Comparison of ENCODE assay signal across 23 cellular contexts in the genomic region with DNA sequence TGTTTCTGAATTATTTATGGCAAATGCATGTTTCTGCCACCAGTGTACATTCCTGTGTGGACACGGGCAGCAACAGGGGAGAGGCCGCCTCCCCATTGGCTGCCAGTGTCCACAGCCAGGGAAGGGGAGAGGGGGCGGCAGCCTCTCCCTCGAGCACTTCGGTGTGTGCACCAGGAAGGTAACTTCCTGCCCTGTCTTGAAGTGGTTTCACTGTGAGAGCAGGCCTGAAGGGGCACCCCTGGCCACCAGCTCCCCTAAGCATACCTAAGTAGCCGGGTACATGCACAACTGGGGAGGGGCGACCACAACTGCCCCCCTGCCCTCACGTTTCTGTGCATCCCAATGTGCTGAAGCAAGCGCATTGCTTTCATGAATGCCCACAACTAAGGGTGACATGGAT. TPM values are rescaled to one million over a fixed set of nuclear protein-coding genes. Genes with fewer than 3 reads are reported as not detected.
DNase-seq lines count a peak whose midpoint lies in the region; ATAC-seq and TF ChIP-seq lines count a peak whose summit lies in the region.
"Had no signal": no experiment of that assay in that cellular context is flagged by ENCODE, and none has a peak within 500 bp of the region (broad histone marks: within the 10 kb centered on the region; RNA-seq: fewer than 3 reads in every experiment).

No MANE protein-coding gene starts in this region.

- no peak for TF ChIP-seq CTCF in prostate gland (IDR thresholded peaks at IDR 0.05)

- no peak overlapping the region for H2AK5ac ChIP-seq in trophoblast cell (ENCODE audit: low read length)

- CTCF ChIA-PET in activated naive CD4-positive, alpha-beta T cell treated with anti-CD3 and anti-CD28 coated beads for 36 hours (lab: Charles Lee), result interaction anchor here (1.0 kb wide), 1 partner anchor 83 kb away, joined by 3 read pairs; no protein-coding TSS in a partner anchor
- CTCF ChIA-PET in activated CD8-positive, alpha-beta T cell treated with anti-CD3 and anti-CD28 coated beads, Interleukin-2, amount 10 ng/mL, durations not matched to agents 7 days and 5 days (lab: Charles Lee), result interaction anchor here (1.6 kb wide), 2 partner anchors 10 to 83 kb away, joined by 3 to 7 read pairs; no protein-coding TSS in a partner anchor

- H2AFZ ChIP-seq in trophoblast cell (ENCODE audit: insufficient read depth, low read length, poor library complexity), result no peak overlapping the region
- H2AFZ ChIP-seq: GM23338 had no signal

- DNase-seq in activated naive CD4-positive, alpha-beta T cell treated with anti-CD3 and anti-CD28 coated beads, Interleukin-2, amount 50 U/mL, for 72 hours (ENCODE audit: low spot score in 2 of 2), result no peak
- DNase-seq in activated naive CD4-positive, alpha-beta T cell treated with anti-CD3 and anti-CD28 coated beads for 36 hours, result no peak
- DNase-seq in D341Med (ENCODE audit: low spot score) (peak; percentile 15), prostate gland (ENCODE audit: low spot score) (no peak), trophoblast cell (no peak)
- DNase-seq in activated CD8-positive, alpha-beta T cell treated with anti-CD3 and anti-CD28 coated beads, Interleukin-2, amount 10 ng/mL, durations not matched to agents 7 days and 5 days, result peak; percentile 41
- no peak for DNase-seq in activated CD4-positive, CD25-positive, alpha-beta regulatory T cell treated with anti-CD3 and anti-CD28 coated beads, Interleukin-2, amount 50 U/mL, for 72 hours
- DNase-seq: activated gamma-delta T cell; aorta; Caco-2; caudate nucleus; foreskin keratinocyte; hippocampal formation; NCI-H2171; NCI-H526 treated with DMSO at 0.1 percent for 48 hours; nephron progenitor cell; stimulated activated CD4-positive, alpha-beta T cell treated with anti-CD3 and anti-CD28 coated beads, Interleukin-2, amount 100 ng/mL, for 24 hours had no signal

- no peaks in the 10 kb centered on the region for H3K4me1 ChIP-seq in prostate gland (replicated peaks)
- no peaks in the 10 kb centered on the region for H3K4me1 ChIP-seq in trophoblast cell (ENCODE audit: control insufficient read depth in 1 of 2, insufficient read depth in 2 of 2, low read length in 2 of 2)
- H3K4me1 ChIP-seq: foreskin keratinocyte had no signal

- H3K9me3 ChIP-seq in prostate gland (no peaks in the 10 kb centered on the region), trophoblast cell (ENCODE audit: insufficient read depth, low read depth, low read length) (no peaks in the 10 kb centered on the region)
- H3K9me3 ChIP-seq: Caco-2, thyroid gland had no signal

- POLR2A ChIA-PET in activated CD8-positive, alpha-beta T cell treated with anti-CD3 and anti-CD28 coated beads, Interleukin-2, amount 10 ng/mL, durations not matched to agents 7 days and 5 days (lab: Charles Lee), result no interaction called here

- H3K18ac ChIP-seq in trophoblast cell (ENCODE audit: low read length), result no peak overlapping the region

- no peak overlapping the region for H3K4ac ChIP-seq in trophoblast cell (ENCODE audit: low read depth, low read length)

- peaks cover 0 to 11% of the 10 kb centered on the region in 2 donors for H3K36me3 Mint-ChIP-seq in activated naive CD4-positive, alpha-beta T cell treated with anti-CD3 and anti-CD28 coated beads, Interleukin-2, amount 50 U/mL, for 72 hours
- no peaks in the 10 kb centered on the region for H3K36me3 Mint-ChIP-seq in activated naive CD4-positive, alpha-beta T cell treated with anti-CD3 and anti-CD28 coated beads for 36 hours (ENCODE audit: low read depth)
- peaks cover 24% of the 10 kb centered on the region for H3K36me3 Mint-ChIP-seq in activated CD8-positive, alpha-beta T cell treated with anti-CD3 and anti-CD28 coated beads, Interleukin-2, amount 10 ng/mL, durations not matched to agents 7 days and 5 days (ENCODE audit: low read depth)

- ATAC-seq in activated naive CD4-positive, alpha-beta T cell treated with anti-CD3 and anti-CD28 coated beads, Interleukin-2, amount 50 U/mL, for 72 hours, result peak; percentile 5 to 17
- ATAC-seq in activated CD8-positive, alpha-beta T cell treated with anti-CD3 and anti-CD28 coated beads, Interleukin-2, amount 10 ng/mL, durations not matched to agents 7 days and 5 days, result peak; percentile 49
- ATAC-seq: foreskin keratinocyte, GM23338 had no signal

- peak overlapping the region; percentile 11 to 21 for H3K27ac ChIP-seq in prostate gland
- no peak overlapping the region for H3K27ac ChIP-seq in trophoblast cell (ENCODE audit: low read depth, low read length)
- H3K27ac ChIP-seq: foreskin keratinocyte, thyroid gland had no signal

- WGBS in prostate gland, result 41% methylated on average over 7 of the region's 9 CpGs
- WGBS in trophoblast cell (ENCODE audit: extremely low coverage, insufficient coverage, insufficient read length), result no CpG with 5 or more reads among the region's 9 CpGs

- no peak overlapping the region for H4K91ac ChIP-seq in trophoblast cell (ENCODE audit: low read depth, low read length)

- H2BK120ac ChIP-seq in trophoblast cell (ENCODE audit: insufficient read depth, low read length, poor library complexity), result no peak overlapping the region

- no peak overlapping the region for H3K4me3 Mint-ChIP-seq in activated naive CD4-positive, alpha-beta T cell treated with anti-CD3 and anti-CD28 coated beads for 36 hours
- H3K4me3 Mint-ChIP-seq in activated CD8-positive, alpha-beta T cell treated with anti-CD3 and anti-CD28 coated beads, Interleukin-2, amount 10 ng/mL, durations not matched to agents 7 days and 5 days, result no peak overlapping the region
- H3K4me3 Mint-ChIP-seq: GM23338, nephron progenitor cell had no signal

- H3K4me3 ChIP-seq in prostate gland (no peak overlapping the region), trophoblast cell (ENCODE audit: low read depth, low read length) (no peak overlapping the region)
- H3K4me3 ChIP-seq: GM23338, thyroid gland had no signal

- no peak for TF ChIP-seq POLR2A in prostate gland (IDR thresholded peaks at IDR 0.05)

- no peak overlapping the region for H3K9ac ChIP-seq in trophoblast cell (ENCODE audit: low read length)

- intact Hi-C loops in activated naive CD4-positive, alpha-beta T cell treated with anti-CD3 and anti-CD28 coated beads for 36 hours (cut with micrococcal nuclease), result no loop called here
- intact Hi-C loops in prostate gland (cut with DNase I), result no loop called here

- no peak overlapping the region for H3K14ac ChIP-seq in trophoblast cell (ENCODE audit: low read length)

- H3K79me1 ChIP-seq in trophoblast cell (ENCODE audit: low read length), result no peaks in the 10 kb centered on the region

- H3K9me3 Mint-ChIP-seq in activated naive CD4-positive, alpha-beta T cell treated with anti-CD3 and anti-CD28 coated beads, Interleukin-2, amount 50 U/mL, for 72 hours, result no peaks in the 10 kb centered on the region
- no peaks in the 10 kb centered on the region for H3K9me3 Mint-ChIP-seq in activated naive CD4-positive, alpha-beta T cell treated with anti-CD3 and anti-CD28 coated beads for 36 hours
- no peaks in the 10 kb centered on the region for H3K9me3 Mint-ChIP-seq in activated CD8-positive, alpha-beta T cell treated with anti-CD3 and anti-CD28 coated beads, Interleukin-2, amount 10 ng/mL, durations not matched to agents 7 days and 5 days (ENCODE audit: insufficient read depth)
- H3K9me3 Mint-ChIP-seq: GM23338, nephron progenitor cell had no signal

- H3K36me3 ChIP-seq in prostate gland (no peaks in the 10 kb centered on the region), trophoblast cell (ENCODE audit: control insufficient read depth in 1 of 2, insufficient read depth in 2 of 2, low read length in 2 of 2) (peaks cover 25 to 37% of the 10 kb centered on the region in 2 experiments)
- H3K36me3 ChIP-seq: thyroid gland had no signal

- H4K12ac ChIP-seq in trophoblast cell (ENCODE audit: low read depth, low read length), result no peak overlapping the region

- H2BK12ac ChIP-seq in trophoblast cell (ENCODE audit: low read length), result no peak overlapping the region

- H3K79me2 ChIP-seq in trophoblast cell (ENCODE audit: control insufficient read depth, insufficient read depth, low read length, poor library complexity), result no peaks in the 10 kb centered on the region

- no peak overlapping the region for H4K8ac ChIP-seq in trophoblast cell (ENCODE audit: low read depth, low read length)

- H3K27ac Mint-ChIP-seq in activated naive CD4-positive, alpha-beta T cell treated with anti-CD3 and anti-CD28 coated beads, Interleukin-2, amount 50 U/mL, for 72 hours, result peak overlapping the region in 1 of 2 donors; percentile 33
- no peak overlapping the region for H3K27ac Mint-ChIP-seq in activated naive CD4-positive, alpha-beta T cell treated with anti-CD3 and anti-CD28 coated beads for 36 hours
- H3K27ac Mint-ChIP-seq in activated CD8-positive, alpha-beta T cell treated with anti-CD3 and anti-CD28 coated beads, Interleukin-2, amount 10 ng/mL, durations not matched to agents 7 days and 5 days, result peak overlapping the region; percentile 82
- H3K27ac Mint-ChIP-seq: GM23338, progenitor cell of endocrine pancreas had no signal

- no peak overlapping the region for H2BK5ac ChIP-seq in trophoblast cell (ENCODE audit: low read depth, low read length, poor library complexity)

- no peak overlapping the region for H3K23ac ChIP-seq in trophoblast cell (ENCODE audit: low read length)

- H3K27me3 ChIP-seq in prostate gland (replicated peaks; ENCODE audit: insufficient read depth) (no peaks in the 10 kb centered on the region), trophoblast cell (ENCODE audit: insufficient read depth, low read length) (no peaks in the 10 kb centered on the region)
- H3K27me3 ChIP-seq: foreskin keratinocyte, thyroid gland had no signal

- no peaks in the 10 kb centered on the region for H3K27me3 Mint-ChIP-seq in activated naive CD4-positive, alpha-beta T cell treated with anti-CD3 and anti-CD28 coated beads for 36 hours (ENCODE audit: low read depth)
- H3K27me3 Mint-ChIP-seq in activated CD8-positive, alpha-beta T cell treated with anti-CD3 and anti-CD28 coated beads, Interleukin-2, amount 10 ng/mL, durations not matched to agents 7 days and 5 days (ENCODE audit: low read depth), result no peaks in the 10 kb centered on the region
- H3K27me3 Mint-ChIP-seq: progenitor cell of endocrine pancreas had no signal

- H3K4me2 ChIP-seq in trophoblast cell (ENCODE audit: low read length), result no peak overlapping the region
- H3K4me2 ChIP-seq: GM23338 had no signal

- H3K4me1 Mint-ChIP-seq in activated naive CD4-positive, alpha-beta T cell treated with anti-CD3 and anti-CD28 coated beads for 36 hours (ENCODE audit: low read depth), result peaks cover 60% of the 10 kb centered on the region
- H3K4me1 Mint-ChIP-seq in activated CD8-positive, alpha-beta T cell treated with anti-CD3 and anti-CD28 coated beads, Interleukin-2, amount 10 ng/mL, durations not matched to agents 7 days and 5 days (ENCODE audit: low read depth), result peaks cover 67% of the 10 kb centered on the region
- H3K4me1 Mint-ChIP-seq: GM23338, nephron progenitor cell had no signal

RNA-seq across cellular contexts. Expression of gene SHISA5, which starts 14.8 kb away (rescaled TPM):
- 10 to 100 TPM; 64.0 to 75.3 TPM for total RNA-seq in activated naive CD4-positive, alpha-beta T cell treated with anti-CD3 and anti-CD28 coated beads, Interleukin-2, amount 50 U/mL, for 72 hours
- 10 to 100 TPM; 85.7 to 90.3 TPM for total RNA-seq in activated naive CD4-positive, alpha-beta T cell treated with anti-CD3 and anti-CD28 coated beads for 36 hours
- 100 to 1,000 TPM; 195 to 201 TPM for total RNA-seq in activated CD8-positive, alpha-beta T cell treated with anti-CD3 and anti-CD28 coated beads, Interleukin-2, amount 10 ng/mL, durations not matched to agents 7 days and 5 days
- 100 to 1,000 TPM; 152 to 231 TPM for total RNA-seq in prostate gland
- polyA plus RNA-seq in trophoblast cell (2013), result 314 and 318 TPM in 2 replicates

RNA-seq across cellular contexts. Expression of gene PFKFB4, which starts 37.8 kb away (rescaled TPM):
- 100 to 1,000 TPM in 1 of 2 donors, 1 to 10 TPM in 1; 6.3 to 139 TPM for total RNA-seq in activated naive CD4-positive, alpha-beta T cell treated with anti-CD3 and anti-CD28 coated beads, Interleukin-2, amount 50 U/mL, for 72 hours
- 1 to 10 TPM; 5.1 to 5.4 TPM for total RNA-seq in activated naive CD4-positive, alpha-beta T cell treated with anti-CD3 and anti-CD28 coated beads for 36 hours
- 10 to 100 TPM; 42.8 to 49.1 TPM for total RNA-seq in activated CD8-positive, alpha-beta T cell treated with anti-CD3 and anti-CD28 coated beads, Interleukin-2, amount 10 ng/mL, durations not matched to agents 7 days and 5 days
- total RNA-seq in prostate gland, result 10 to 100 TPM in 1 of 2 donors, 1 to 10 TPM in 1; 9.9 to 89.0 TPM
- 18.7 TPM in 2 replicates for polyA plus RNA-seq in trophoblast cell (2013)

RNA-seq across cellular contexts. Expression of gene UCN2, which starts 44.8 kb away (rescaled TPM):
- total RNA-seq in activated naive CD4-positive, alpha-beta T cell treated with anti-CD3 and anti-CD28 coated beads, Interleukin-2, amount 50 U/mL, for 72 hours, result under 1 TPM in 1 of 2 donors, not detected in 1; 0.21 TPM
- total RNA-seq in activated naive CD4-positive, alpha-beta T cell treated with anti-CD3 and anti-CD28 coated beads for 36 hours, result not detected
- not detected for total RNA-seq in activated CD8-positive, alpha-beta T cell treated with anti-CD3 and anti-CD28 coated beads, Interleukin-2, amount 10 ng/mL, durations not matched to agents 7 days and 5 days
- total RNA-seq in prostate gland, result 1 to 10 TPM in 1 of 2 donors, under 1 TPM in 1; 0.85 to 1.6 TPM
- polyA plus RNA-seq in trophoblast cell (2013), result 1.4 and 1.7 TPM in 2 replicates
- total RNA-seq: mesenteric fat pad, Right ventricle myocardium inferior, skeletal muscle tissue, thyroid gland had no signal
- polyA plus RNA-seq: GM23338 had no signal

Comparison
In these comparisons a context has a peak if more than half of its experiments do, and no peak if none do; other contexts are left out.
1. DNase-seq: peak in D341Med (single experiment) and activated CD8-positive, alpha-beta T cell treated with anti-CD3 and anti-CD28 coated beads, Interleukin-2, amount 10 ng/mL, durations not matched to agents 7 days and 5 days (single experiment); none in activated naive CD4-positive, alpha-beta T cell treated with anti-CD3 and anti-CD28 coated beads, Interleukin-2, amount 50 U/mL, for 72 hours (0 of 2), activated naive CD4-positive, alpha-beta T cell treated with anti-CD3 and anti-CD28 coated beads for 36 hours (single experiment), prostate gland (single experiment), trophoblast cell (0 of 2) and activated CD4-positive, CD25-positive, alpha-beta regulatory T cell treated with anti-CD3 and anti-CD28 coated beads, Interleukin-2, amount 50 U/mL, for 72 hours (single experiment).